8 cellular contexts compared by ENCODE assay signal in the genomic region with DNA sequence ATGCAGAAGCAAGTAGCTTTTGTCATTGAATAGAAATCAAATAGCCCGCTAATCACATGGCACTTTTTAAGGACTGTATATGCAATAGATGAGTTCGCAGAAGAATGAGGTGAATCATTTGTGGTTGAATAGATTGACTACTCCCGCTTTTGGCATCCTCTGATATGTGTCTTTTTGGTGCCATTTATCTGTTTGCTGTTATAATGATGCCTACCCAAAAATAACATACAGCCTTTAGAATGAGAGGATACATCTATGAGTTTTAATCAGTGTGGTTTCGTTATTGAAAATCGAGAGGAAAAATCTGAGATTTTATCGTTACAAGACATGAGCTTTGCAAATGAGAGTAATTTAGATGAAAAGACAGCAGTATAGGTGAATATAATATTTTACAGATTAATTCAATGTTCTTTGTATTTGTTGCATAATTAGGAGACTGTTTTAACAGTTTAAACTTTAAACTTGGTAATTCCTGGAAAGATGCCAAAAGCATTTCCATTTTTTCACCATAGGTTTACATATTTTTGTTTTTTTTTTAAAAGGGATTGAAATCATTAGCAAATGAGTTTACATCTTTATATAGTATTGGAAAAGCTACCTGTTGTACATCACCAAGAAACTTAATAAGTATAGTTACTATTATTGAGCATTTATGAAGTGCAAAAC. TPM values are rescaled to one million over a fixed set of nuclear protein-coding genes. Genes with fewer than 3 reads are reported as not detected.
DNase-seq lines count a peak whose midpoint lies in the region; ATAC-seq, FAIRE-seq and TF ChIP-seq lines count a peak whose summit lies in the region.

No MANE protein-coding gene starts in this region.

- H3K79me2 ChIP-seq in GM23248 (ENCODE audit: insufficient read depth) = no peaks in the 10 kb centered on the region

- no peaks in the 10 kb centered on the region for H3F3A ChIP-seq in GM23248 (ENCODE audit: insufficient read depth)

- peak overlapping the region; percentile 81 for H3K27ac Mint-ChIP-seq in T-helper 2 cell treated with Interferon-gamma antibody and Interleukin-4, amounts not matched to agents 5 μg/mL and 100 μg/mL, for 36 hours

- peak overlapping the region; percentile 65; the same call in 1 of the 2 replicates for H2AFZ ChIP-seq in GM23248

- H3K4me1 Mint-ChIP-seq in T-helper 2 cell treated with Interferon-gamma antibody and Interleukin-4, amounts not matched to agents 5 μg/mL and 100 μg/mL, for 36 hours (ENCODE audit: low read depth) = peaks cover 49% of the 10 kb centered on the region

- no peak overlapping the region for H3K9ac ChIP-seq in GM23248

- H3K9me3 Mint-ChIP-seq in T-helper 2 cell treated with Interferon-gamma antibody and Interleukin-4, amounts not matched to agents 5 μg/mL and 100 μg/mL, for 36 hours = no peaks in the 10 kb centered on the region

- peak overlapping the region; percentile 88 for H3K4me3 Mint-ChIP-seq in T-helper 2 cell treated with Interferon-gamma antibody and Interleukin-4, amounts not matched to agents 5 μg/mL and 100 μg/mL, for 36 hours

- ATAC-seq in A549 (no peak), HG03095 (IDR thresholded peaks at IDR 0.05; ENCODE audit: unreplicated experiment) (no peak)

- WGBS in A549 (ENCODE audit: missing lambda C conversion rate) = 23% methylated on average over 6 of the region's 6 CpGs
- 24 to 33% methylated on average over 6 of the region's 6 CpGs for WGBS in GM23248 (ENCODE audit: low coverage in 1 of 2, low lambda C conversion rate in 2 of 2, missing lambda C conversion rate in 2 of 2), 2 experiments
- 2 to 7% methylated on average over 6 of the region's 6 CpGs for WGBS in sigmoid colon, 2 donors

- H4K20me1 ChIP-seq in GM23248 (ENCODE audit: insufficient read depth) = no peaks in the 10 kb centered on the region

- H3K27ac ChIP-seq in A549 = peak overlapping the region in 1 of 2 experiments; percentile 89; a peak in 3 of 6 replicates
- no peak overlapping the region for H3K27ac ChIP-seq in GM23248
- peak overlapping the region; percentile 88 to 98 (median 96) for H3K27ac ChIP-seq in sigmoid colon

- H3K27me3 ChIP-seq in GM23248 (replicated peaks; ENCODE audit: insufficient read depth) (peaks cover 53% of the 10 kb centered on the region), sigmoid colon (no peaks in the 10 kb centered on the region)

- peak in 1 of 2 experiments; percentile 21 for DNase-seq in A549 (ENCODE audit: low read depth in 1 of 2, low spot score in 1 of 2)
- DNase-seq in GM23248 = peak; percentile 66
- no peak for DNase-seq in T-helper 2 cell treated with Interferon-gamma antibody and Interleukin-4, amounts not matched to agents 5 μg/mL and 100 μg/mL, for 36 hours (ENCODE audit: low spot score)
- DNase-seq in fibroblast of pulmonary artery (ENCODE audit: low read depth) = peak; percentile 20
- no peak for DNase-seq in sigmoid colon
- DNase-seq in NCI-H2196 (lab: John Stamatoyannopoulos, UW; ENCODE audit: unreplicated experiment) = no peak
- no peak for DNase-seq in NK-92 treated with Interleukin-12 subunit alpha and Interleukin-12 subunit beta, amount 100 ng/mL, for 24 hours (lab: John Stamatoyannopoulos, UW)

- H3K36me3 ChIP-seq in GM23248 (ENCODE audit: low read depth) = no peaks in the 10 kb centered on the region
- no peaks in the 10 kb centered on the region for H3K36me3 ChIP-seq in sigmoid colon

- peak overlapping the region; percentile 63 for H3K4me3 ChIP-seq in A549
- peak overlapping the region; percentile 74 for H3K4me3 ChIP-seq in GM23248
- peak overlapping the region; percentile 65 for H3K4me3 ChIP-seq in fibroblast of pulmonary artery (replicated peaks; ENCODE audit: low read depth, low read length)
- peak overlapping the region; percentile 80 to 98 (median 90) for H3K4me3 ChIP-seq in sigmoid colon

- POLR2A ChIA-PET in A549 (lab: Yijun Ruan, JAX) = interaction anchor here (0.6 to 1.5 kb wide), 4 partner anchors 28 to 1306 kb away, joined by 3 to 7 read pairs (median 4); partner anchors contain the start of gene PSMA1

- intact Hi-C loops in sigmoid colon (cut with DNase I) = no loop called here

- no peaks in the 10 kb centered on the region for H3K27me3 Mint-ChIP-seq in T-helper 2 cell treated with Interferon-gamma antibody and Interleukin-4, amounts not matched to agents 5 μg/mL and 100 μg/mL, for 36 hours (ENCODE audit: low read depth)

- peak; percentile 13 for FAIRE-seq in A549 (lab: Jason Lieb, UNC)

- TF ChIP-seq EP300 in A549 (IDR thresholded peaks at IDR 0.05) (no peak), sigmoid colon (IDR thresholded peaks at IDR 0.05) (no peak)

- TF ChIP-seq POLR2A in A549 (IDR thresholded peaks at IDR 0.05; ENCODE audit: low read length) (no peak), sigmoid colon (IDR thresholded peaks at IDR 0.05) (no peak)

- H3K4me2 ChIP-seq in A549 (peak overlapping the region; percentile 87), GM23248 (ENCODE audit: unreplicated experiment) (peak overlapping the region; percentile 92)

- H3K9me2 ChIP-seq in GM23248 (ENCODE audit: insufficient read depth) = no peaks in the 10 kb centered on the region

- TF ChIP-seq CTCF in A549 (IDR thresholded peaks at IDR 0.05) = no peak
- no peak for TF ChIP-seq CTCF in fibroblast of pulmonary artery (IDR thresholded peaks at IDR 0.05; ENCODE audit: low read length, missing control alignments)
- no peak for TF ChIP-seq CTCF in sigmoid colon (IDR thresholded peaks at IDR 0.05)

- TF ChIP-seq RAD21 in A549 (conservative IDR thresholded peaks at IDR 0.05 in 1 of 2, IDR thresholded peaks at IDR 0.05 in 1 of 2) = no peak

- in situ Hi-C loops in GM23248 (cut with MboI) = no loop called here

- H3K9me3 ChIP-seq in A549 (no peaks in the 10 kb centered on the region), GM23248 (ENCODE audit: low read depth) (no peaks in the 10 kb centered on the region), sigmoid colon (no peaks in the 10 kb centered on the region)

- H3K36me3 Mint-ChIP-seq in T-helper 2 cell treated with Interferon-gamma antibody and Interleukin-4, amounts not matched to agents 5 μg/mL and 100 μg/mL, for 36 hours (ENCODE audit: low read depth) = peaks cover 59% of the 10 kb centered on the region

- 0 out of 3 replicates have a peak, but pooled peaks cover 18% of the 10 kb centered on the region for H3K4me1 ChIP-seq in A549
- H3K4me1 ChIP-seq in GM23248 (ENCODE audit: insufficient read depth) = peaks cover 9% of the 10 kb centered on the region; the same call in 1 of the 2 replicates
- peaks cover 0 to 57% (median 44%) of the 10 kb centered on the region in 4 donors for H3K4me1 ChIP-seq in sigmoid colon

- CTCF ChIA-PET in A549 (lab: Yijun Ruan, JAX) = interaction anchor here (0.6 to 1.4 kb wide), 3 partner anchors 15 to 262 kb away, joined by 3 to 6 read pairs (median 3); no protein-coding TSS in a partner anchor

TF ChIP-seq in A549, 52 proteins besides CTCF, POLR2A, EP300 and RAD21 (continues in another document):
- TF ChIP-seq, protein P1, sequence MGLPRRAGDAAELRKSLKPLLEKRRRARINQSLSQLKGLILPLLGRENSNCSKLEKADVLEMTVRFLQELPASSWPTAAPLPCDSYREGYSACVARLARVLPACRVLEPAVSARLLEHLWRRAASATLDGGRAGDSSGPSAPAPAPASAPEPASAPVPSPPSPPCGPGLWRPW (IDR thresholded peaks at IDR 0.05) = no peak
- TF ChIP-seq, protein P2, sequence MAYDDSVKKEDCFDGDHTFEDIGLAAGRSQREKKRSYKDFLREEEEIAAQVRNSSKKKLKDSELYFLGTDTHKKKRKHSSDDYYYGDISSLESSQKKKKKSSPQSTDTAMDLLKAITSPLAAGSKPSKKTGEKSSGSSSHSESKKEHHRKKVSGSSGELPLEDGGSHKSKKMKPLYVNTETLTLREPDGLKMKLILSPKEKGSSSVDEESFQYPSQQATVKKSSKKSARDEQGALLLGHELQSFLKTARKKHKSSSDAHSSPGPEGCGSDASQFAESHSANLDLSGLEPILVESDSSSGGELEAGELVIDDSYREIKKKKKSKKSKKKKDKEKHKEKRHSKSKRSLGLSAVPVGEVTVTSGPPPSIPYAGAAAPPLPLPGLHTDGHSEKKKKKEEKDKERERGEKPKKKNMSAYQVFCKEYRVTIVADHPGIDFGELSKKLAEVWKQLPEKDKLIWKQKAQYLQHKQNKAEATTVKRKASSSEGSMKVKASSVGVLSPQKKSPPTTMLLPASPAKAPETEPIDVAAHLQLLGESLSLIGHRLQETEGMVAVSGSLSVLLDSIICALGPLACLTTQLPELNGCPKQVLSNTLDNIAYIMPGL (CRISPR knock-in tag; IDR thresholded peaks at IDR 0.05; ENCODE audit: borderline replicate concordance) = no peak
- TF ChIP-seq, protein P3, sequence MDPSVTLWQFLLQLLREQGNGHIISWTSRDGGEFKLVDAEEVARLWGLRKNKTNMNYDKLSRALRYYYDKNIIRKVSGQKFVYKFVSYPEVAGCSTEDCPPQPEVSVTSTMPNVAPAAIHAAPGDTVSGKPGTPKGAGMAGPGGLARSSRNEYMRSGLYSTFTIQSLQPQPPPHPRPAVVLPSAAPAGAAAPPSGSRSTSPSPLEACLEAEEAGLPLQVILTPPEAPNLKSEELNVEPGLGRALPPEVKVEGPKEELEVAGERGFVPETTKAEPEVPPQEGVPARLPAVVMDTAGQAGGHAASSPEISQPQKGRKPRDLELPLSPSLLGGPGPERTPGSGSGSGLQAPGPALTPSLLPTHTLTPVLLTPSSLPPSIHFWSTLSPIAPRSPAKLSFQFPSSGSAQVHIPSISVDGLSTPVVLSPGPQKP (IDR thresholded peaks at IDR 0.05; ENCODE audit: low read depth, low read length) = no peak
- no peak for TF ChIP-seq CEBPB (IDR thresholded peaks at IDR 0.05)
- no peak for TF ChIP-seq EHMT2 (IDR thresholded peaks at IDR 0.05; ENCODE audit: low read depth)
- TF ChIP-seq, protein P4, sequence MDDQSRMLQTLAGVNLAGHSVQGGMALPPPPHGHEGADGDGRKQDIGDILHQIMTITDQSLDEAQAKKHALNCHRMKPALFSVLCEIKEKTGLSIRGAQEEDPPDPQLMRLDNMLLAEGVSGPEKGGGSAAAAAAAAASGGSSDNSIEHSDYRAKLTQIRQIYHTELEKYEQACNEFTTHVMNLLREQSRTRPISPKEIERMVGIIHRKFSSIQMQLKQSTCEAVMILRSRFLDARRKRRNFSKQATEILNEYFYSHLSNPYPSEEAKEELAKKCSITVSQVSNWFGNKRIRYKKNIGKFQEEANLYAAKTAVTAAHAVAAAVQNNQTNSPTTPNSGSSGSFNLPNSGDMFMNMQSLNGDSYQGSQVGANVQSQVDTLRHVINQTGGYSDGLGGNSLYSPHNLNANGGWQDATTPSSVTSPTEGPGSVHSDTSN (IDR thresholded peaks at IDR 0.05) = no peak

RNA-seq across cellular contexts. Expression of gene PDE3B, which starts 1.8 kb away (rescaled TPM):
- polyA plus RNA-seq in A549 (2011; rRNA removed) (2.6 and 2.9 TPM in 2 replicates), A549 (2017; fragmentation: RNase III; extraction: RNeasy Plus Mini Kit Qiagen cat#74134 plus additional on column Dnase treatment) (2.3 to 2.4 TPM (median 2.4 TPM) in 3 replicates), GM23248 (2016; fragmentation: Nextera tagmentation; extraction: Ambion mirVana) (not detected in 2 replicates), sigmoid colon (10 to 100 TPM in 1 of 3 donors, 1 to 10 TPM in 2; 1.2 to 13.5 (median 2.4) TPM)
- polyA plus RNA-seq in A549 (2012; cell fraction: cytosol; rRNA removed) = 0.67 and 1.0 TPM in 2 replicates
- 1.1 and 1.4 TPM in 2 replicates for polyA plus RNA-seq in A549 (2012; cell fraction: nucleus; rRNA removed)
- polyA minus RNA-seq in A549 (2011; rRNA and poly(A)+ RNA removed) = 2.8 and 3.5 TPM in 2 replicates
- not detected in 2 replicates for total RNA-seq in GM23248 (2014; rRNA removed; shearing (Covaris generic))
- total RNA-seq in sigmoid colon = 100 to 1,000 TPM in 2 of 4 donors, 10 to 100 TPM in 2; 78.3 to 132 (median 93.4) TPM

Comparison
In these comparisons a context has a peak if more than half of its experiments do, and no peak if none do; other contexts are left out.
1. DNase-seq: peak in GM23248 (single experiment) and fibroblast of pulmonary artery (single experiment); none in T-helper 2 cell treated with Interferon-gamma antibody and Interleukin-4, amounts not matched to agents 5 μg/mL and 100 μg/mL, for 36 hours (single experiment), sigmoid colon (single experiment), NCI-H2196 (single experiment) and NK-92 treated with Interleukin-12 subunit alpha and Interleukin-12 subunit beta, amount 100 ng/mL, for 24 hours (single experiment).
2. Peak in every context shown above with its lines, with median percentiles within 50 percentile points of each other: H3K4me3 ChIP-seq.